In genomic region chr4:153741529-153741928, GRCh38 we compare ENCODE assay signal across 1 cellular context.
TF ChIP-seq lines count a peak whose summit lies in the region.

No MANE protein-coding gene starts in this region.

TF ChIP-seq in HepG2, 621 proteins besides CTCF, POLR2A, EP300 and RAD21 (continued from another document):
- peak; percentile 32; the same call in 1 of the 2 replicates for TF ChIP-seq ZBTB40 (IDR thresholded peaks at IDR 0.05)
- no peak for TF ChIP-seq ZBTB40 (CRISPR knock-in tag; IDR thresholded peaks at IDR 0.05)
- no peak for TF ChIP-seq MAFK (conservative IDR thresholded peaks at IDR 0.05 in 1 of 2, IDR thresholded peaks at IDR 0.05 in 1 of 2; ENCODE audit: low read length in 2 of 2)
TF ChIP-seq in HepG2: peak in this region for 1.
